1 cellular context compared by ENCODE assay signal in genomic region chr10:47331954-47332353, GRCh38.
TF ChIP-seq lines count a peak whose summit lies in the region.

No MANE protein-coding gene starts in this region.

TF ChIP-seq in IMR-90, 13 proteins besides CTCF, POLR2A, EP300 and RAD21:
- TF ChIP-seq, protein P1, sequence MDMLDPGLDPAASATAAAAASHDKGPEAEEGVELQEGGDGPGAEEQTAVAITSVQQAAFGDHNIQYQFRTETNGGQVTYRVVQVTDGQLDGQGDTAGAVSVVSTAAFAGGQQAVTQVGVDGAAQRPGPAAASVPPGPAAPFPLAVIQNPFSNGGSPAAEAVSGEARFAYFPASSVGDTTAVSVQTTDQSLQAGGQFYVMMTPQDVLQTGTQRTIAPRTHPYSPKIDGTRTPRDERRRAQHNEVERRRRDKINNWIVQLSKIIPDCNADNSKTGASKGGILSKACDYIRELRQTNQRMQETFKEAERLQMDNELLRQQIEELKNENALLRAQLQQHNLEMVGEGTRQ (IDR thresholded peaks at IDR 0.05; ENCODE audit: low read depth, low read length) = no peak
- TF ChIP-seq BHLHE40 (IDR thresholded peaks at IDR 0.05; ENCODE audit: low read depth, low read length) (no peak), FOS (IDR thresholded peaks at IDR 0.05; ENCODE audit: low read depth, low read length) (no peak), MXI1 (IDR thresholded peaks at IDR 0.05; ENCODE audit: borderline replicate concordance, low read depth, low read length) (no peak), RCOR1 (IDR thresholded peaks at IDR 0.05; ENCODE audit: insufficient replicate concordance, low read length) (no peak), MAZ (IDR thresholded peaks at IDR 0.05; ENCODE audit: borderline replicate concordance, low read depth, low read length) (no peak), CEBPB (IDR thresholded peaks at IDR 0.05; ENCODE audit: low read depth, low read length) (no peak)
- TF ChIP-seq, protein P2, sequence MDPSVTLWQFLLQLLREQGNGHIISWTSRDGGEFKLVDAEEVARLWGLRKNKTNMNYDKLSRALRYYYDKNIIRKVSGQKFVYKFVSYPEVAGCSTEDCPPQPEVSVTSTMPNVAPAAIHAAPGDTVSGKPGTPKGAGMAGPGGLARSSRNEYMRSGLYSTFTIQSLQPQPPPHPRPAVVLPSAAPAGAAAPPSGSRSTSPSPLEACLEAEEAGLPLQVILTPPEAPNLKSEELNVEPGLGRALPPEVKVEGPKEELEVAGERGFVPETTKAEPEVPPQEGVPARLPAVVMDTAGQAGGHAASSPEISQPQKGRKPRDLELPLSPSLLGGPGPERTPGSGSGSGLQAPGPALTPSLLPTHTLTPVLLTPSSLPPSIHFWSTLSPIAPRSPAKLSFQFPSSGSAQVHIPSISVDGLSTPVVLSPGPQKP (IDR thresholded peaks at IDR 0.05; ENCODE audit: borderline replicate concordance, low read depth, low read length) = no peak
